21 cellular contexts compared by ENCODE assay signal in the genomic region with DNA sequence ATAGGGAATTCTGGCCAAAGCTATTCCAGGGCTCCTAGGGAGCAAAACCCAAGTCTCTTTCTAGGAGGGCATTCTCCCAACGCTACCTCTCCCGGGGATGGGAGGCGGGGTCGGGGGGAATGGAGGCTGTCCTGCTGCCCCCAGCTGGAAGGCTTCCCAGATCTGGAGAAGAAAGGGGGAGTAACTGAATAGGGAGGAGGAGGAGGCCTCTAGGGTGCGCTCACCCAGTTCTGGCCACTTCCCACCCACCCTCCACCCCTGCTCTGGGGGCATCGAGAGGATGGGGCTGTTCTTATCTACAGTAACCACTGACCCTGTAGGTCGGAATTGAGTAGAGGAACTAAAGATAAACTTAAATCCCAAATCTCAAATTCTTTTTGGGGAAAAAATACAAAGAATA. TPM values are rescaled to one million over a fixed set of nuclear protein-coding genes. Genes with fewer than 3 reads are reported as not detected.
DNase-seq lines count a peak whose midpoint lies in the region; ATAC-seq and TF ChIP-seq lines count a peak whose summit lies in the region.
"Had no signal": no experiment of that assay in that cellular context is flagged by ENCODE, and none has a peak within 500 bp of the region (broad histone marks: within the 10 kb centered on the region; RNA-seq: fewer than 3 reads in every experiment).

No MANE protein-coding gene starts in this region.

- no peaks in the 10 kb centered on the region for H3K4me1 ChIP-seq in psoas muscle
- no peaks in the 10 kb centered on the region for H3K4me1 ChIP-seq in Karpas-422 (ENCODE audit: low read length)
- peaks cover 0 to 6% of the 10 kb centered on the region in 2 donors for H3K4me1 ChIP-seq in naive thymus-derived CD4-positive, alpha-beta T cell (ENCODE audit: control insufficient read depth in 2 of 2, insufficient read depth in 2 of 2, low read length in 2 of 2)

- H3K27me3 ChIP-seq in psoas muscle (ENCODE audit: insufficient read depth in 3 of 3, low read length in 2 of 3) (peaks cover 2 to 10% (median 5%) of the 10 kb centered on the region in 3 donors), Karpas-422 (ENCODE audit: low read length) (0 out of 2 replicates have a peak, but pooled peaks cover 2% of the 10 kb centered on the region)
- H3K27me3 ChIP-seq in naive thymus-derived CD4-positive, alpha-beta T cell (ENCODE audit: control insufficient read depth in 2 of 2, insufficient read depth in 2 of 2, low read length in 2 of 2), result no peaks in the 10 kb centered on the region

- no peaks in the 10 kb centered on the region for H3K36me3 Mint-ChIP-seq in naive thymus-derived CD4-positive, alpha-beta T cell
- H3K36me3 Mint-ChIP-seq: CD4-positive, CD25-positive, alpha-beta regulatory T cell had no signal

- no peak overlapping the region for H3K27ac Mint-ChIP-seq in naive thymus-derived CD4-positive, alpha-beta T cell
- H3K27ac Mint-ChIP-seq: CD4-positive, CD25-positive, alpha-beta regulatory T cell had no signal

- ATAC-seq in left cardiac atrium (peak in 1 of 2 donors; percentile 3), psoas muscle (no peak), HG02610 (IDR thresholded peaks at IDR 0.05; ENCODE audit: unreplicated experiment) (no peak)
- ATAC-seq in naive thymus-derived CD4-positive, alpha-beta T cell, result no peak
- ATAC-seq: activated T-cell treated with anti-CD3 and anti-CD28 coated beads, Interleukin-2, amount 50 U/mL, for 4 hours had no signal

- H4K20me1 ChIP-seq in Karpas-422 (ENCODE audit: insufficient read depth, low read depth, low read length), result no peaks in the 10 kb centered on the region

- H3K27me3 Mint-ChIP-seq in naive thymus-derived CD4-positive, alpha-beta T cell, result peaks cover 0 to 38% (median 17%) of the 10 kb centered on the region in 5 donors

- intact Hi-C loops in left cardiac atrium (cut with DNase I), result loop anchor here in 1 of 2 donors (10.0 kb wide), 1 partner anchor 52 kb away; no protein-coding TSS in a partner anchor
- intact Hi-C loops in cardiac septum (cut with DNase I), result loop anchor here (2.0 kb wide), 1 partner anchor 24 kb away; no protein-coding TSS in a partner anchor
- intact Hi-C loops in head of caudate nucleus (cut with DNase I), result loop anchor here (5.0 kb wide), 2 partner anchors 106 to 224 kb away; partner anchors contain the start of gene NDRG2
- intact Hi-C loops in psoas muscle (cut with DNase I), result no loop called here
- intact Hi-C loops in naive thymus-derived CD4-positive, alpha-beta T cell (cut with micrococcal nuclease), result no loop called here

- peaks cover 0 to 2% (median 0%) of the 10 kb centered on the region in 11 donors for H3K9me3 Mint-ChIP-seq in naive thymus-derived CD4-positive, alpha-beta T cell
- H3K9me3 Mint-ChIP-seq: activated T-cell treated with anti-CD3 and anti-CD28 coated beads, Interleukin-2, amount 50 U/mL, for 4 hours had no signal

- H3K9me3 ChIP-seq in psoas muscle (no peaks in the 10 kb centered on the region), Karpas-422 (ENCODE audit: low read length) (no peaks in the 10 kb centered on the region)
- H3K9me3 ChIP-seq in naive thymus-derived CD4-positive, alpha-beta T cell (ENCODE audit: control insufficient read depth in 2 of 3, low read length in 3 of 3), result no peaks in the 10 kb centered on the region

- peak overlapping the region; percentile 41 for H3K27ac ChIP-seq in psoas muscle
- H3K27ac ChIP-seq in Karpas-422 (ENCODE audit: low read length), result no peak overlapping the region
- H3K27ac ChIP-seq in naive thymus-derived CD4-positive, alpha-beta T cell (ENCODE audit: low read depth, low read length), result no peak overlapping the region
- H3K27ac ChIP-seq: SK-N-MC had no signal

- no peak overlapping the region for H3K9ac ChIP-seq in Karpas-422 (ENCODE audit: low read length)

- TF ChIP-seq CTCF in psoas muscle (IDR thresholded peaks at IDR 0.05), result no peak

- H3K4me2 ChIP-seq in Karpas-422 (ENCODE audit: low read depth, low read length, poor library complexity, severe bottlenecking), result no peak overlapping the region

- no peaks in the 10 kb centered on the region for H3K9me2 ChIP-seq in Karpas-422 (replicated peaks; ENCODE audit: insufficient read depth, low read length)

- 63 to 68% (median 67%) methylated on average over 7 of the region's 7 CpGs for WGBS in psoas muscle, 3 donors

- no peak overlapping the region for H3K4me3 Mint-ChIP-seq in naive thymus-derived CD4-positive, alpha-beta T cell
- H3K4me3 Mint-ChIP-seq: activated T-cell treated with anti-CD3 and anti-CD28 coated beads, Interleukin-2, amount 50 U/mL, for 4 hours; CD4-positive, CD25-positive, alpha-beta regulatory T cell had no signal

- no peaks in the 10 kb centered on the region for H3K79me2 ChIP-seq in Karpas-422 (ENCODE audit: low read length)

- no peak overlapping the region for H2AFZ ChIP-seq in Karpas-422 (ENCODE audit: low read length)

- DNase-seq in left cardiac atrium (peak; percentile 24), cardiac septum (ENCODE audit: low spot score) (no peak), head of caudate nucleus (peak in 35 of 42 donors; percentile 23 to 84 (median 58)), psoas muscle (no peak), Karpas-422 (no peak), SHP77 (lab: John Stamatoyannopoulos, UW) (no peak)
- DNase-seq in naive thymus-derived CD4-positive, alpha-beta T cell, result no peak
- DNase-seq: activated CD4-positive, alpha-beta T cell treated with anti-CD3 and anti-CD28 coated beads, Interleukin-2, amount 50 U/mL, for 4 hours; activated T-cell treated with anti-CD3 and anti-CD28 coated beads, Interleukin-2, amount 50 U/mL, for 4 hours; CD4-positive, CD25-positive, alpha-beta regulatory T cell; cerebellar nuclear complex; glutamatergic neuron; kidney; MM.1S; NCI-H187 treated with DMSO at 0.1 percent for 48 hours; NCI-H510A; stimulated activated CD4-positive, alpha-beta T cell treated with anti-CD3 and anti-CD28 coated beads, Interleukin-15, amount 100 ng/mL, for 24 hours had no signal

- no peaks in the 10 kb centered on the region for H3K36me3 ChIP-seq in psoas muscle (ENCODE audit: insufficient read depth in 1 of 2, low read depth in 1 of 2)
- H3K36me3 ChIP-seq in Karpas-422 (ENCODE audit: insufficient read depth, low read length), result no peaks in the 10 kb centered on the region
- H3K36me3 ChIP-seq in naive thymus-derived CD4-positive, alpha-beta T cell (ENCODE audit: control insufficient read depth in 2 of 3, insufficient read depth in 3 of 3, low read length in 3 of 3), result no peaks in the 10 kb centered on the region

- CTCF ChIA-PET in naive thymus-derived CD4-positive, alpha-beta T cell (lab: Charles Lee), result no interaction called here

- peaks cover 0 to 22% (median 11%) of the 10 kb centered on the region in 7 donors for H3K4me1 Mint-ChIP-seq in naive thymus-derived CD4-positive, alpha-beta T cell

- peak overlapping the region; percentile 55 for H3K4me3 ChIP-seq in psoas muscle
- no peak overlapping the region for H3K4me3 ChIP-seq in Karpas-422 (ENCODE audit: low read length)
- H3K4me3 ChIP-seq in naive thymus-derived CD4-positive, alpha-beta T cell (ENCODE audit: low read length), result no peak overlapping the region
- H3K4me3 ChIP-seq: SK-N-MC had no signal

- POLR2A ChIA-PET in naive thymus-derived CD4-positive, alpha-beta T cell (lab: Charles Lee), result no interaction called here

RNA-seq across cellular contexts. Expression of gene RNASE1, which starts 0.6 kb away (rescaled TPM):
- 100 to 1,000 TPM; 295 to 632 TPM for total RNA-seq in left cardiac atrium
- 171 TPM for total RNA-seq in cardiac septum
- total RNA-seq in psoas muscle, result 100 to 1,000 TPM in 2 of 4 donors, 10 to 100 TPM in 2; 94.4 to 192 (median 139) TPM
- 100 to 1,000 TPM in 2 of 3 donors, 10 to 100 TPM in 1; 80.2 to 117 (median 111) TPM for polyA plus RNA-seq in psoas muscle
- total RNA-seq in Karpas-422 (2014; rRNA removed; shearing (Covaris generic); ENCODE audit: low replicate concordance), result not detected in 2 replicates
- total RNA-seq in naive thymus-derived CD4-positive, alpha-beta T cell, result 10 to 100 TPM in 2 of 5 experiments, 1 to 10 TPM in 1, not detected in 2; 1.8 to 19.0 (median 15.5) TPM
- polyA plus RNA-seq in naive thymus-derived CD4-positive, alpha-beta T cell, result not detected
- total RNA-seq: CD4-positive, CD25-positive, alpha-beta regulatory T cell had no signal
- polyA plus RNA-seq: CD4-positive, CD25-positive, alpha-beta regulatory T cell had no signal

RNA-seq across cellular contexts. Expression of gene RNASE6, which starts 22.2 kb away (rescaled TPM):
- total RNA-seq in left cardiac atrium (10 to 100 TPM in 1 of 2 donors, 1 to 10 TPM in 1; 6.9 to 16.1 TPM), cardiac septum (3.1 TPM), psoas muscle (1 to 10 TPM; 1.5 to 4.3 (median 2.4) TPM)
- 1 to 10 TPM; 1.1 to 3.1 (median 1.2) TPM for polyA plus RNA-seq in psoas muscle
- not detected in 2 replicates for total RNA-seq in Karpas-422 (2014; rRNA removed; shearing (Covaris generic); ENCODE audit: low replicate concordance)
- total RNA-seq in naive thymus-derived CD4-positive, alpha-beta T cell, result 10 to 100 TPM in 1 of 5 experiments, 1 to 10 TPM in 4; 2.7 to 34.2 (median 2.9) TPM
- polyA plus RNA-seq in naive thymus-derived CD4-positive, alpha-beta T cell, result 1 to 10 TPM; 3.6 to 5.6 TPM
- total RNA-seq: H4 had no signal

RNA-seq across cellular contexts. Expression of gene EDDM3B, which starts 35.0 kb away (rescaled TPM):
- total RNA-seq in left cardiac atrium (not detected), cardiac septum (not detected), psoas muscle (not detected)
- polyA plus RNA-seq in psoas muscle, result not detected
- 0.22 TPM in 1 of 2 replicates, not detected in the other for total RNA-seq in Karpas-422 (2014; rRNA removed; shearing (Covaris generic); ENCODE audit: low replicate concordance)
- total RNA-seq in naive thymus-derived CD4-positive, alpha-beta T cell, result not detected
- not detected for polyA plus RNA-seq in naive thymus-derived CD4-positive, alpha-beta T cell
- total RNA-seq: activated T-cell treated with anti-CD3 and anti-CD28 coated beads, Interleukin-2, amount 50 U/mL, for 4 hours; CD4-positive, CD25-positive, alpha-beta regulatory T cell; H4; kidney; mucosa of gallbladder had no signal
- polyA plus RNA-seq: CD4-positive, CD25-positive, alpha-beta regulatory T cell had no signal

RNA-seq across cellular contexts. Expression of gene EDDM3A, which starts 57.5 kb away (rescaled TPM):
- total RNA-seq in left cardiac atrium (not detected), cardiac septum (not detected), psoas muscle (not detected)
- polyA plus RNA-seq in psoas muscle, result under 1 TPM in 1 of 3 donors, not detected in 2; 0.03 TPM
- total RNA-seq in Karpas-422 (2014; rRNA removed; shearing (Covaris generic); ENCODE audit: low replicate concordance), result not detected in 2 replicates
- not detected for total RNA-seq in naive thymus-derived CD4-positive, alpha-beta T cell
- polyA plus RNA-seq in naive thymus-derived CD4-positive, alpha-beta T cell, result not detected
- total RNA-seq: activated T-cell treated with anti-CD3 and anti-CD28 coated beads, Interleukin-2, amount 50 U/mL, for 4 hours; CD4-positive, CD25-positive, alpha-beta regulatory T cell; H4; kidney; mucosa of gallbladder had no signal
- polyA plus RNA-seq: CD4-positive, CD25-positive, alpha-beta regulatory T cell had no signal

Comparison
In these comparisons a context has a peak if more than half of its experiments do, and no peak if none do; other contexts are left out.
1. DNase-seq: peak in left cardiac atrium (single experiment) and head of caudate nucleus (35 of 42); none in cardiac septum (single experiment), psoas muscle (0 of 2), Karpas-422 (single experiment), naive thymus-derived CD4-positive, alpha-beta T cell (0 of 9) and SHP77 (0 of 2).
2. intact Hi-C loops: an anchor here in cardiac septum (2.0 kb wide) and head of caudate nucleus (5.0 kb wide); none called in psoas muscle and naive thymus-derived CD4-positive, alpha-beta T cell.